ENCODE assay signal across 10 cellular contexts in genomic region chr7:22601812-22602568, GRCh38.
A peak's percentile ranks its signal among the peaks of the same experiment; 100 is the strongest.
DNase-seq lines count a peak whose midpoint lies in the region; ATAC-seq and TF ChIP-seq lines count a peak whose summit lies in the region.
"Had no signal": no experiment of that assay in that cellular context is flagged by ENCODE, and none has a peak within 500 bp of the region (broad histone marks: within the 10 kb centered on the region; RNA-seq: fewer than 3 reads in every experiment).

No MANE protein-coding gene starts in this region.

- DNase-seq in GM23248 (peak; percentile 66), fibroblast of mammary gland (ENCODE audit: low read depth) (peak; percentile 78), omental fat pad (ENCODE audit: low spot score) (no peak), NCI-H1694 (lab: John Stamatoyannopoulos, UW) (no peak)
- no peak for DNase-seq in activated CD4-positive, alpha-beta T cell treated with anti-CD3 and anti-CD28 coated beads for 4 hours
- DNase-seq: activated naive CD4-positive, alpha-beta T cell treated with anti-CD3 and anti-CD28 coated beads, Interleukin-2, amount 10 ng/mL, durations not matched to agents 7 days and 5 days; NCI-H1436; SHP77 had no signal

- H4K20me1 ChIP-seq in GM23248 (ENCODE audit: insufficient read depth): no peaks in the 10 kb centered on the region

- ATAC-seq in SK-N-SH treated with all-trans-retinoic acid at 6 μM for 48 hours (peak; percentile 93), omental fat pad (ENCODE audit: low FRiP score) (peak; percentile 89), HG02610 (IDR thresholded peaks at IDR 0.05; ENCODE audit: unreplicated experiment) (no peak)

- H3K36me3 ChIP-seq in GM23248 (ENCODE audit: low read depth): no peaks in the 10 kb centered on the region

- H3K4me3 ChIP-seq in GM23248: no peak overlapping the region
- no peak overlapping the region for H3K4me3 ChIP-seq in fibroblast of mammary gland (ENCODE audit: control insufficient read depth, low read depth, low read length)

- no peaks in the 10 kb centered on the region for H3K9me3 ChIP-seq in GM23248 (ENCODE audit: low read depth)

- H3K9me2 ChIP-seq in GM23248 (ENCODE audit: insufficient read depth): no peaks in the 10 kb centered on the region

- peak overlapping the region; percentile 15 for H3K4me2 ChIP-seq in GM23248 (ENCODE audit: unreplicated experiment)

- H3K27me3 ChIP-seq in GM23248 (replicated peaks; ENCODE audit: insufficient read depth): no peaks in the 10 kb centered on the region

- 0 out of 2 replicates have a peak overlapping the region, but pooled peaks have one; percentile 7 for H3K27ac ChIP-seq in GM23248

- in situ Hi-C loops in GM23248 (cut with MboI): no loop called here

- H3K4me1 ChIP-seq in GM23248 (ENCODE audit: insufficient read depth): peaks cover 21% of the 10 kb centered on the region

- no peak for TF ChIP-seq CTCF in fibroblast of mammary gland (conservative IDR thresholded peaks at IDR 0.05; ENCODE audit: control insufficient read depth, insufficient read depth, low read depth, low read length)
- TF ChIP-seq CTCF in omental fat pad (IDR thresholded peaks at IDR 0.05): no peak

- H3K79me2 ChIP-seq in GM23248 (ENCODE audit: insufficient read depth): no peaks in the 10 kb centered on the region

- peaks cover 15% of the 10 kb centered on the region for H3F3A ChIP-seq in GM23248 (ENCODE audit: insufficient read depth)

- peak overlapping the region; percentile 27; the same call in 1 of the 2 replicates for H3K9ac ChIP-seq in GM23248

- H2AFZ ChIP-seq in GM23248: no peak overlapping the region; the same call in 1 of the 2 replicates

- WGBS in GM23248 (ENCODE audit: low coverage in 1 of 2, low lambda C conversion rate in 2 of 2, missing lambda C conversion rate in 2 of 2), 2 experiments: 65 to 69% methylated on average over 4 of the region's 4 CpGs

TF ChIP-seq in SK-N-SH treated with all-trans-retinoic acid at 6 μM for 48 hours, 23 proteins besides CTCF, POLR2A, EP300 and RAD21:
- TF ChIP-seq BACH2 (CRISPR knock-in tag; IDR thresholded peaks at IDR 0.05; ENCODE audit: borderline replicate concordance) (no peak), CSRNP3 (CRISPR knock-in tag; IDR thresholded peaks at IDR 0.05) (no peak)

Comparison
In these comparisons a context has a peak if more than half of its experiments do, and no peak if none do; other contexts are left out.
1. DNase-seq: peak in GM23248 (single experiment) and fibroblast of mammary gland (single experiment); none in omental fat pad (single experiment), NCI-H1694 (single experiment) and activated CD4-positive, alpha-beta T cell treated with anti-CD3 and anti-CD28 coated beads for 4 hours (0 of 2).